8 cellular contexts compared by ENCODE assay signal in the genomic region with DNA sequence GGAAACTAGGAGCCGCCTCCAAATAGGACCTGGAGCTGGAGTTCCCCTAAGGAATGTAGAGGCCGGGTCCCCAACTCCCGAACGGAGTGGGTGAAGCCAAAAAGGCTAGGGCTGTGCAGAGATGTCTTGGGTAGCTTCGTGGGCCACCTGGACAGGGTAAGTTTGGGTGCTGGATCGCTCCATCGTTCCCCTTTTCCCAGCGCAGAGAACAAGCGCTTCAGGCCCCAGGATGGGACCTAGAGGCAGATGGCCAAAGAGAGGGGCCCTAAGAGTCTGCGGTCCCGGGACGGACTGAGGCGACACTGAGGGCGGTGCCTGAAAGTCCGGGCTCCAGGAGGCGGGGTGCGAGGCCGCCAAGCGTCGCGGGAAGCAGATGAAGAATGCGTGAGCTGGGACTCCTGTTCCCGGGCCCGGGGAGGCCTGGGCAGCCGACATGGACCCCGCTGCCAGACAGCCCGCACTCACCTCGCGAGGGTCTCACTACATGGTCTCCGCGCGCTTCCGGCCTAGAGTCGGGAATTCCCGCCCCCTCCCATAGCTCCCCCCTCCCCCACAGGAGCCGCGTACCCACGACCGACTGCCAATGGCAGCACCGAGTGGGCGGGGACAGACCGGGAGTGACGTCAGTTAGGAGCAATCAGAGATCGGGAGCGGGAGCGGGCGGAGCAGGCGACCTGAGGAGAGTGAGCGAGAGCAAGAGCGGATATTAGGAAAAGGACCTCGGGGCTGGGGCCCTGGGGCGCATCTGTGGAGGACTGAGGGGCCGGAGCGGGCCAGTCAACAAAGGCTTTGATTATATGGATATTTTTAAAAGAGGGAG. TPM values are rescaled to one million over a fixed set of nuclear protein-coding genes. Genes with fewer than 3 reads are reported as not detected.
DNase-seq lines count a peak whose midpoint lies in the region; ATAC-seq lines count a peak whose summit lies in the region.

A gene with protein sequence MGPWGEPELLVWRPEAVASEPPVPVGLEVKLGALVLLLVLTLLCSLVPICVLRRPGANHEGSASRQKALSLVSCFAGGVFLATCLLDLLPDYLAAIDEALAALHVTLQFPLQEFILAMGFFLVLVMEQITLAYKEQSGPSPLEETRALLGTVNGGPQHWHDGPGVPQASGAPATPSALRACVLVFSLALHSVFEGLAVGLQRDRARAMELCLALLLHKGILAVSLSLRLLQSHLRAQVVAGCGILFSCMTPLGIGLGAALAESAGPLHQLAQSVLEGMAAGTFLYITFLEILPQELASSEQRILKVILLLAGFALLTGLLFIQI (minus strand): TSS at position 508 of the 820 bp plus-strand sequence. CDS start 822 bp downstream, outside the sequence.

- H3K4me1 ChIP-seq in muscle layer of duodenum (ENCODE audit: control insufficient read depth in 1 of 2, insufficient read depth in 2 of 2, low read length in 2 of 2) = peaks cover 30 to 45% of the 10 kb centered on the region in 2 donors

- peak within 1 kb of the TSS; percentile 94 for H3K27ac ChIP-seq in muscle layer of duodenum (ENCODE audit: low read length)

- peaks cover 8 to 10% of the 10 kb centered on the region in 2 donors for H3K36me3 ChIP-seq in muscle layer of duodenum (ENCODE audit: control insufficient read depth in 1 of 2, insufficient read depth in 2 of 2, low read length in 2 of 2)

- H3K4me3 ChIP-seq in muscle layer of duodenum (ENCODE audit: low read depth in 1 of 2, low read length in 2 of 2) = peak within 1 kb of the TSS; percentile 81 to 84

- ATAC-seq in GM21737 (IDR thresholded peaks at IDR 0.05; ENCODE audit: unreplicated experiment) (peak; percentile 42), esophagus mucosa (peak; percentile 79)

- DNase-seq in DMS114 treated with DMSO at 0.1 percent for 48 hours (lab: John Stamatoyannopoulos, UW; ENCODE audit: unreplicated experiment) (peak; percentile 99), LHCN-M2 (ENCODE audit: low read depth) (peak; percentile 94), RKO (ENCODE audit: low spot score) (peak; percentile 97)
- peak; percentile 98 to 99 for DNase-seq in activated T-cell treated with anti-CD3 and anti-CD28 coated beads, Interleukin-2, amount 50 U/mL, for 48 hours
- DNase-seq in stimulated activated CD8-positive, alpha-beta memory T cell treated with anti-CD3 and anti-CD28 coated beads, Interleukin-7, amount 100 ng/mL, for 24 hours (ENCODE audit: low read depth) = peak; percentile 94

- H3K27me3 ChIP-seq in muscle layer of duodenum (ENCODE audit: low read depth, low read length) = no peaks in the 10 kb centered on the region

- H3K9me3 ChIP-seq in muscle layer of duodenum (ENCODE audit: control insufficient read depth in 1 of 2, low read length in 2 of 2) = no peaks in the 10 kb centered on the region

RNA-seq across cellular contexts. Expression of the gene that starts here (rescaled TPM):
- total RNA-seq in LHCN-M2 (2014; rRNA removed) (136 and 150 TPM in 2 replicates), esophagus mucosa (42.3 TPM)
- polyA plus RNA-seq in LHCN-M2 (2012) = 112 TPM

Comparison
In these comparisons a context has a peak if more than half of its experiments do, and no peak if none do; other contexts are left out.
1. Peak in every context shown above with its lines: DNase-seq, ATAC-seq, H3K4me3 ChIP-seq and H3K27ac ChIP-seq.